1 cellular context compared by ENCODE assay signal in genomic region chr16:89913408-89914387, GRCh38.
TF ChIP-seq lines count a peak whose summit lies in the region.

No MANE protein-coding gene starts in this region.

TF ChIP-seq in HepG2, 621 proteins besides CTCF, POLR2A, EP300 and RAD21 (continues in another document):
- TF ChIP-seq DPF2 (CRISPR knock-in tag; IDR thresholded peaks at IDR 0.05; ENCODE audit: borderline replicate concordance, low read depth) (no peak), MBNL3 (CRISPR knock-in tag; conservative IDR thresholded peaks at IDR 0.05) (no peak), MIER2 (CRISPR knock-in tag; IDR thresholded peaks at IDR 0.05) (no peak), HOXD1 (CRISPR knock-in tag; IDR thresholded peaks at IDR 0.05) (no peak), ZBTB4 (CRISPR knock-in tag; IDR thresholded peaks at IDR 0.05; ENCODE audit: borderline replicate concordance) (peak; percentile 82; the same call in 1 of the 2 replicates), ZFYVE20 (CRISPR knock-in tag; IDR thresholded peaks at IDR 0.05; ENCODE audit: borderline replicate concordance, low read depth) (no peak), HBP1 (CRISPR knock-in tag; IDR thresholded peaks at IDR 0.05; ENCODE audit: low read depth) (no peak), SIX1 (CRISPR knock-in tag; IDR thresholded peaks at IDR 0.05; ENCODE audit: borderline replicate concordance) (no peak), ZNF264 (CRISPR knock-in tag; IDR thresholded peaks at IDR 0.05) (no peak), ZNF276 (CRISPR knock-in tag; IDR thresholded peaks at IDR 0.05; ENCODE audit: low read depth) (no peak), ATF4 (CRISPR knock-in tag; IDR thresholded peaks at IDR 0.05) (peak in 1 of 2 experiments; percentile 28; a peak in 1 of 4 replicates), SMAD1 (CRISPR knock-in tag; IDR thresholded peaks at IDR 0.05; ENCODE audit: borderline replicate concordance, low read depth) (0 out of 2 replicates have a peak, but pooled peaks have one; percentile 44), HMGA1 (CRISPR knock-in tag; conservative IDR thresholded peaks at IDR 0.05) (no peak), PAF1 (CRISPR knock-in tag; IDR thresholded peaks at IDR 0.05) (no peak), MYPOP (CRISPR knock-in tag; IDR thresholded peaks at IDR 0.05) (no peak), ZNF879 (CRISPR knock-in tag; IDR thresholded peaks at IDR 0.05) (no peak), ZNF124 (CRISPR knock-in tag; IDR thresholded peaks at IDR 0.05) (no peak), BATF2 (CRISPR knock-in tag; IDR thresholded peaks at IDR 0.05) (0 out of 2 replicates have a peak, but pooled peaks have one; percentile 38), ZNF543 (CRISPR knock-in tag; IDR thresholded peaks at IDR 0.05) (no peak), ZFP36L2 (CRISPR knock-in tag; IDR thresholded peaks at IDR 0.05) (no peak), JUNB (CRISPR knock-in tag; IDR thresholded peaks at IDR 0.05; ENCODE audit: borderline replicate concordance) (peak; percentile 64), IKZF1 (IDR thresholded peaks at IDR 0.05) (no peak), ZNF784 (CRISPR knock-in tag; IDR thresholded peaks at IDR 0.05; ENCODE audit: borderline replicate concordance) (no peak), YEATS2 (CRISPR knock-in tag; IDR thresholded peaks at IDR 0.05; ENCODE audit: borderline replicate concordance) (no peak), ZEB1 (IDR thresholded peaks at IDR 0.05; ENCODE audit: insufficient replicate concordance, low read depth) (no peak), ZNF251 (CRISPR knock-in tag; IDR thresholded peaks at IDR 0.05) (0 out of 2 replicates have a peak, but pooled peaks have one; percentile 37)
- TF ChIP-seq, protein P1, sequence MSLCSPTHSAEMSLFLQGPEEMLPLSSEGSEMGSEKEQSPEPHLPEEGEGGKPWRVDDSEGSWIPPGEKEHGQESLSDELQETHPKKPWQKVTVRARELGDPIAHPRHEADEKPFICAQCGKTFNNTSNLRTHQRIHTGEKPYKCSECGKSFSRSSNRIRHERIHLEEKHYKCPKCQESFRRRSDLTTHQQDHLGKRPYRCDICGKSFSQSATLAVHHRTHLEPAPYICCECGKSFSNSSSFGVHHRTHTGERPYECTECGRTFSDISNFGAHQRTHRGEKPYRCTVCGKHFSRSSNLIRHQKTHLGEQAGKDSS (CRISPR knock-in tag; IDR thresholded peaks at IDR 0.05; ENCODE audit: borderline replicate concordance, low read depth), result no peak
- TF ChIP-seq, protein P2, sequence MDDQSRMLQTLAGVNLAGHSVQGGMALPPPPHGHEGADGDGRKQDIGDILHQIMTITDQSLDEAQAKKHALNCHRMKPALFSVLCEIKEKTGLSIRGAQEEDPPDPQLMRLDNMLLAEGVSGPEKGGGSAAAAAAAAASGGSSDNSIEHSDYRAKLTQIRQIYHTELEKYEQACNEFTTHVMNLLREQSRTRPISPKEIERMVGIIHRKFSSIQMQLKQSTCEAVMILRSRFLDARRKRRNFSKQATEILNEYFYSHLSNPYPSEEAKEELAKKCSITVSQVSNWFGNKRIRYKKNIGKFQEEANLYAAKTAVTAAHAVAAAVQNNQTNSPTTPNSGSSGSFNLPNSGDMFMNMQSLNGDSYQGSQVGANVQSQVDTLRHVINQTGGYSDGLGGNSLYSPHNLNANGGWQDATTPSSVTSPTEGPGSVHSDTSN (CRISPR knock-in tag; IDR thresholded peaks at IDR 0.05; ENCODE audit: borderline replicate concordance), result no peak
- TF ChIP-seq, protein P3, sequence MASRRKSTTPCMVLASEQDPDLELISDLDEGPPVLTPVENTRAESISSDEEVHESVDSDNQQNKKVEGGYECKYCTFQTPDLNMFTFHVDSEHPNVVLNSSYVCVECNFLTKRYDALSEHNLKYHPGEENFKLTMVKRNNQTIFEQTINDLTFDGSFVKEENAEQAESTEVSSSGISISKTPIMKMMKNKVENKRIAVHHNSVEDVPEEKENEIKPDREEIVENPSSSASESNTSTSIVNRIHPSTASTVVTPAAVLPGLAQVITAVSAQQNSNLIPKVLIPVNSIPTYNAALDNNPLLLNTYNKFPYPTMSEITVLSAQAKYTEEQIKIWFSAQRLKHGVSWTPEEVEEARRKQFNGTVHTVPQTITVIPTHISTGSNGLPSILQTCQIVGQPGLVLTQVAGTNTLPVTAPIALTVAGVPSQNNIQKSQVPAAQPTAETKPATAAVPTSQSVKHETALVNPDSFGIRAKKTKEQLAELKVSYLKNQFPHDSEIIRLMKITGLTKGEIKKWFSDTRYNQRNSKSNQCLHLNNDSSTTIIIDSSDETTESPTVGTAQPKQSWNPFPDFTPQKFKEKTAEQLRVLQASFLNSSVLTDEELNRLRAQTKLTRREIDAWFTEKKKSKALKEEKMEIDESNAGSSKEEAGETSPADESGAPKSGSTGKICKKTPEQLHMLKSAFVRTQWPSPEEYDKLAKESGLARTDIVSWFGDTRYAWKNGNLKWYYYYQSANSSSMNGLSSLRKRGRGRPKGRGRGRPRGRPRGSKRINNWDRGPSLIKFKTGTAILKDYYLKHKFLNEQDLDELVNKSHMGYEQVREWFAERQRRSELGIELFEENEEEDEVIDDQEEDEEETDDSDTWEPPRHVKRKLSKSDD (CRISPR knock-in tag; IDR thresholded peaks at IDR 0.05; ENCODE audit: low read depth), result peak; percentile 73; the same call in 1 of the 2 replicates
- TF ChIP-seq, protein P4, sequence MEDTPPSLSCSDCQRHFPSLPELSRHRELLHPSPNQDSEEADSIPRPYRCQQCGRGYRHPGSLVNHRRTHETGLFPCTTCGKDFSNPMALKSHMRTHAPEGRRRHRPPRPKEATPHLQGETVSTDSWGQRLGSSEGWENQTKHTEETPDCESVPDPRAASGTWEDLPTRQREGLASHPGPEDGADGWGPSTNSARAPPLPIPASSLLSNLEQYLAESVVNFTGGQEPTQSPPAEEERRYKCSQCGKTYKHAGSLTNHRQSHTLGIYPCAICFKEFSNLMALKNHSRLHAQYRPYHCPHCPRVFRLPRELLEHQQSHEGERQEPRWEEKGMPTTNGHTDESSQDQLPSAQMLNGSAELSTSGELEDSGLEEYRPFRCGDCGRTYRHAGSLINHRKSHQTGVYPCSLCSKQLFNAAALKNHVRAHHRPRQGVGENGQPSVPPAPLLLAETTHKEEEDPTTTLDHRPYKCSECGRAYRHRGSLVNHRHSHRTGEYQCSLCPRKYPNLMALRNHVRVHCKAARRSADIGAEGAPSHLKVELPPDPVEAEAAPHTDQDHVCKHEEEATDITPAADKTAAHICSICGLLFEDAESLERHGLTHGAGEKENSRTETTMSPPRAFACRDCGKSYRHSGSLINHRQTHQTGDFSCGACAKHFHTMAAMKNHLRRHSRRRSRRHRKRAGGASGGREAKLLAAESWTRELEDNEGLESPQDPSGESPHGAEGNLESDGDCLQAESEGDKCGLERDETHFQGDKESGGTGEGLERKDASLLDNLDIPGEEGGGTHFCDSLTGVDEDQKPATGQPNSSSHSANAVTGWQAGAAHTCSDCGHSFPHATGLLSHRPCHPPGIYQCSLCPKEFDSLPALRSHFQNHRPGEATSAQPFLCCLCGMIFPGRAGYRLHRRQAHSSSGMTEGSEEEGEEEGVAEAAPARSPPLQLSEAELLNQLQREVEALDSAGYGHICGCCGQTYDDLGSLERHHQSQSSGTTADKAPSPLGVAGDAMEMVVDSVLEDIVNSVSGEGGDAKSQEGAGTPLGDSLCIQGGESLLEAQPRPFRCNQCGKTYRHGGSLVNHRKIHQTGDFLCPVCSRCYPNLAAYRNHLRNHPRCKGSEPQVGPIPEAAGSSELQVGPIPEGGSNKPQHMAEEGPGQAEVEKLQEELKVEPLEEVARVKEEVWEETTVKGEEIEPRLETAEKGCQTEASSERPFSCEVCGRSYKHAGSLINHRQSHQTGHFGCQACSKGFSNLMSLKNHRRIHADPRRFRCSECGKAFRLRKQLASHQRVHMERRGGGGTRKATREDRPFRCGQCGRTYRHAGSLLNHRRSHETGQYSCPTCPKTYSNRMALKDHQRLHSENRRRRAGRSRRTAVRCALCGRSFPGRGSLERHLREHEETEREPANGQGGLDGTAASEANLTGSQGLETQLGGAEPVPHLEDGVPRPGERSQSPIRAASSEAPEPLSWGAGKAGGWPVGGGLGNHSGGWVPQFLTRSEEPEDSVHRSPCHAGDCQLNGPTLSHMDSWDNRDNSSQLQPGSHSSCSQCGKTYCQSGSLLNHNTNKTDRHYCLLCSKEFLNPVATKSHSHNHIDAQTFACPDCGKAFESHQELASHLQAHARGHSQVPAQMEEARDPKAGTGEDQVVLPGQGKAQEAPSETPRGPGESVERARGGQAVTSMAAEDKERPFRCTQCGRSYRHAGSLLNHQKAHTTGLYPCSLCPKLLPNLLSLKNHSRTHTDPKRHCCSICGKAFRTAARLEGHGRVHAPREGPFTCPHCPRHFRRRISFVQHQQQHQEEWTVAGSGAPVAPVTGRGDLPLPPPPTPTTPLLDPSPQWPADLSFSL (CRISPR knock-in tag; IDR thresholded peaks at IDR 0.05), result peak; percentile 97
- TF ChIP-seq, protein P5, sequence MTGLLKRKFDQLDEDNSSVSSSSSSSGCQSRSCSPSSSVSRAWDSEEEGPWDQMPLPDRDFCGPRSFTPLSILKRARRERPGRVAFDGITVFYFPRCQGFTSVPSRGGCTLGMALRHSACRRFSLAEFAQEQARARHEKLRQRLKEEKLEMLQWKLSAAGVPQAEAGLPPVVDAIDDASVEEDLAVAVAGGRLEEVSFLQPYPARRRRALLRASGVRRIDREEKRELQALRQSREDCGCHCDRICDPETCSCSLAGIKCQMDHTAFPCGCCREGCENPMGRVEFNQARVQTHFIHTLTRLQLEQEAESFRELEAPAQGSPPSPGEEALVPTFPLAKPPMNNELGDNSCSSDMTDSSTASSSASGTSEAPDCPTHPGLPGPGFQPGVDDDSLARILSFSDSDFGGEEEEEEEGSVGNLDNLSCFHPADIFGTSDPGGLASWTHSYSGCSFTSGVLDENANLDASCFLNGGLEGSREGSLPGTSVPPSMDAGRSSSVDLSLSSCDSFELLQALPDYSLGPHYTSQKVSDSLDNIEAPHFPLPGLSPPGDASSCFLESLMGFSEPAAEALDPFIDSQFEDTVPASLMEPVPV (CRISPR knock-in tag; IDR thresholded peaks at IDR 0.05), result no peak
